ENCODE assay signal across 9 cellular contexts in genomic region chr16:1105888-1106620, GRCh38. TPM values are rescaled to one million over a fixed set of nuclear protein-coding genes. Genes with fewer than 3 reads are reported as not detected.
DNase-seq lines count a peak whose midpoint lies in the region; ATAC-seq, FAIRE-seq and TF ChIP-seq lines count a peak whose summit lies in the region.
"Had no signal": no experiment of that assay in that cellular context is flagged by ENCODE, and none has a peak within 500 bp of the region (broad histone marks: within the 10 kb centered on the region; RNA-seq: fewer than 3 reads in every experiment).

No MANE protein-coding gene starts in this region.

- no peaks in the 10 kb centered on the region for H3K36me3 Mint-ChIP-seq in GM23338 (ENCODE audit: low read depth)
- no peaks in the 10 kb centered on the region for H3K36me3 Mint-ChIP-seq in activated naive CD8-positive, alpha-beta T cell treated with anti-CD3 and anti-CD28 coated beads, Interleukin-2, amount 50 U/mL, for 24 hours (ENCODE audit: low read depth)
- H3K36me3 Mint-ChIP-seq: IgD-negative memory B cell had no signal

- no peak for FAIRE-seq in RCC 7860 (lab: Jason Lieb, UNC)

- H2AFZ ChIP-seq in GM23338, result no peak overlapping the region

- peak overlapping the region; percentile 62 to 93 (median 83) for H3K4me2 ChIP-seq in BLaER1 treated with 17β-estradiol and CSF1 and Interleukin-3, amounts not matched to agents 10 nM and 100 nM
- H3K4me2 ChIP-seq in GM23338, result no peak overlapping the region

- no peak overlapping the region for H3K4me3 Mint-ChIP-seq in GM23338
- no peak overlapping the region for H3K4me3 Mint-ChIP-seq in activated naive CD8-positive, alpha-beta T cell treated with anti-CD3 and anti-CD28 coated beads, Interleukin-2, amount 50 U/mL, for 24 hours
- H3K4me3 Mint-ChIP-seq: IgD-negative memory B cell had no signal

- no peak overlapping the region for H3K27ac Mint-ChIP-seq in GM23338
- no peak overlapping the region for H3K27ac Mint-ChIP-seq in activated naive CD8-positive, alpha-beta T cell treated with anti-CD3 and anti-CD28 coated beads, Interleukin-2, amount 50 U/mL, for 24 hours
- H3K27ac Mint-ChIP-seq: IgD-negative memory B cell had no signal

- H3K9me3 Mint-ChIP-seq in GM23338, result no peaks in the 10 kb centered on the region
- no peaks in the 10 kb centered on the region for H3K9me3 Mint-ChIP-seq in activated naive CD8-positive, alpha-beta T cell treated with anti-CD3 and anti-CD28 coated beads, Interleukin-2, amount 50 U/mL, for 24 hours

- H3K27me3 Mint-ChIP-seq in GM23338 (ENCODE audit: insufficient read depth, low read depth, poor library complexity), result peaks cover 6% of the 10 kb centered on the region
- H3K27me3 Mint-ChIP-seq in activated naive CD8-positive, alpha-beta T cell treated with anti-CD3 and anti-CD28 coated beads, Interleukin-2, amount 50 U/mL, for 24 hours, result peaks cover 11% of the 10 kb centered on the region

- no peaks in the 10 kb centered on the region for H3K79me2 ChIP-seq in GM23338 (replicated peaks; ENCODE audit: insufficient read depth)

- peaks cover 57 to 84% (median 67%) of the 10 kb centered on the region in 11 experiments for H3K27me3 ChIP-seq in BLaER1 treated with 17β-estradiol and CSF1 and Interleukin-3, amounts not matched to agents 10 nM and 100 nM
- H3K27me3 ChIP-seq in GM23338 (ENCODE audit: insufficient read depth) (no peaks in the 10 kb centered on the region), heart right ventricle (peaks cover 21 to 91% (median 75%) of the 10 kb centered on the region in 7 donors)

- intact Hi-C loops in heart right ventricle (cut with DNase I), result loop anchor here in 7 of 10 donors (1.0 to 2.0 kb wide), 2 partner anchors 88 to 89 kb away; no protein-coding TSS in a partner anchor

- H4K20me1 ChIP-seq in BLaER1 treated with 17β-estradiol and CSF1 and Interleukin-3, amounts not matched to agents 10 nM and 100 nM, result peaks cover 0 to 80% (median 22%) of the 10 kb centered on the region in 11 experiments; a peak in 15 of 22 replicates
- no peaks in the 10 kb centered on the region for H4K20me1 ChIP-seq in GM23338 (replicated peaks; ENCODE audit: insufficient read depth)

- peak; percentile 73 for ATAC-seq in GM23338
- ATAC-seq in activated naive CD8-positive, alpha-beta T cell treated with anti-CD3 and anti-CD28 coated beads, Interleukin-2, amount 50 U/mL, for 24 hours, result peak; percentile 52
- ATAC-seq in heart right ventricle, result peak; percentile 54 to 84 (median 69)
- no peak for ATAC-seq in GM19463 (IDR thresholded peaks at IDR 0.05; ENCODE audit: unreplicated experiment)
- no peak for ATAC-seq in HG02759 (IDR thresholded peaks at IDR 0.05; ENCODE audit: unreplicated experiment)

- H3K4me1 Mint-ChIP-seq in GM23338, result no peaks in the 10 kb centered on the region
- H3K4me1 Mint-ChIP-seq in activated naive CD8-positive, alpha-beta T cell treated with anti-CD3 and anti-CD28 coated beads, Interleukin-2, amount 50 U/mL, for 24 hours, result no peaks in the 10 kb centered on the region
- H3K4me1 Mint-ChIP-seq: IgD-negative memory B cell had no signal

- peak; percentile 57 to 94 for TF ChIP-seq CTCF in GM23338 (conservative IDR thresholded peaks at IDR 0.05; ENCODE audit: low read depth in 2 of 2)
- TF ChIP-seq CTCF in heart right ventricle (IDR thresholded peaks at IDR 0.05), result peak; percentile 60 to 82 (median 78)
- TF ChIP-seq CTCF in retinal pigment epithelial cell (conservative IDR thresholded peaks at IDR 0.05; ENCODE audit: low read depth, low read length), result peak; percentile 86

- no peaks in the 10 kb centered on the region for H3K36me3 ChIP-seq in BLaER1 treated with 17β-estradiol and CSF1 and Interleukin-3, amounts not matched to agents 10 nM and 100 nM
- H3K36me3 ChIP-seq in GM23338 (ENCODE audit: insufficient read depth), result no peaks in the 10 kb centered on the region
- no peaks in the 10 kb centered on the region for H3K36me3 ChIP-seq in heart right ventricle

- no peaks in the 10 kb centered on the region for H3K9me2 ChIP-seq in GM23338 (ENCODE audit: insufficient read depth)

- peak overlapping the region in 4 of 10 experiments; percentile 33 to 43 (median 40); a peak in 4 of 20 replicates for H3K4me3 ChIP-seq in BLaER1 treated with 17β-estradiol and CSF1 and Interleukin-3, amounts not matched to agents 10 nM and 100 nM
- H3K4me3 ChIP-seq in GM23338 (no peak overlapping the region), heart right ventricle (no peak overlapping the region), retinal pigment epithelial cell (ENCODE audit: low read length) (no peak overlapping the region)

- H3F3A ChIP-seq in GM23338 (replicated peaks; ENCODE audit: low read depth), result 0 out of 2 replicates have a peak, but pooled peaks cover 4% of the 10 kb centered on the region

- H3K9me3 ChIP-seq in BLaER1 treated with 17β-estradiol and CSF1 and Interleukin-3, amounts not matched to agents 10 nM and 100 nM (replicated peaks in 1 of 11), result no peaks in the 10 kb centered on the region
- no peaks in the 10 kb centered on the region for H3K9me3 ChIP-seq in heart right ventricle

- DNase-seq in GM23338 (ENCODE audit: low spot score) (peak; percentile 85), RCC 7860 (ENCODE audit: low spot score) (peak; percentile 24), heart right ventricle (peak; percentile 42 to 71), retinal pigment epithelial cell (ENCODE audit: low read depth) (no peak)
- peak; percentile 59 for DNase-seq in activated naive CD8-positive, alpha-beta T cell treated with anti-CD3 and anti-CD28 coated beads, Interleukin-2, amount 50 U/mL, for 24 hours

- WGBS in heart right ventricle, 2 donors, result 26% methylated on average over 26 of the region's 26 CpGs

- H3K27ac ChIP-seq in BLaER1 treated with 17β-estradiol and CSF1 and Interleukin-3, amounts not matched to agents 10 nM and 100 nM, result no peak overlapping the region
- H3K27ac ChIP-seq in GM23338 (ENCODE audit: low read depth) (no peak overlapping the region), heart right ventricle (no peak overlapping the region)

- H3K9ac ChIP-seq in BLaER1 treated with 17β-estradiol and CSF1 and Interleukin-3, amounts not matched to agents 10 nM and 100 nM, result peak overlapping the region in 8 of 11 experiments; percentile 5 to 36 (median 10); a peak in 3 of 22 replicates

- peaks cover 0 to 50% (median 29%) of the 10 kb centered on the region in 10 experiments; a peak in 16 of 20 replicates for H3K4me1 ChIP-seq in BLaER1 treated with 17β-estradiol and CSF1 and Interleukin-3, amounts not matched to agents 10 nM and 100 nM
- H3K4me1 ChIP-seq in GM23338 (ENCODE audit: insufficient read depth) (no peaks in the 10 kb centered on the region), heart right ventricle (peaks cover 0 to 7% (median 5%) of the 10 kb centered on the region in 9 donors)

TF ChIP-seq in GM23338, 12 proteins besides CTCF, POLR2A, EP300 and RAD21 (continues in another document):
- no peak for TF ChIP-seq STAT1 (IDR thresholded peaks at IDR 0.05; ENCODE audit: unreplicated experiment)
- TF ChIP-seq ETS1 (IDR thresholded peaks at IDR 0.05), result no peak
- no peak for TF ChIP-seq NANOG (IDR thresholded peaks at IDR 0.05; ENCODE audit: borderline replicate concordance)
- no peak for TF ChIP-seq REST (IDR thresholded peaks at IDR 0.05; ENCODE audit: unreplicated experiment)
- no peak for TF ChIP-seq POLR2AphosphoS5 (IDR thresholded peaks at IDR 0.05; ENCODE audit: low read depth)
- TF ChIP-seq EZH2phosphoT487 (IDR thresholded peaks at IDR 0.05; ENCODE audit: unreplicated experiment), result no peak

RNA-seq across cellular contexts. Expression of gene C1QTNF8, which starts 10.0 kb away (rescaled TPM):
- not detected in 2 replicates for total RNA-seq in GM23338 (2014; rRNA removed; shearing (Covaris generic))
- not detected in 2 replicates for polyA plus RNA-seq in GM23338 (2016; fragmentation: Nextera tagmentation; extraction: Ambion mirVana)
- under 1 TPM in 1 of 10 donors, not detected in 9; 0.15 TPM for total RNA-seq in heart right ventricle
- not detected for polyA plus RNA-seq in heart right ventricle
- polyA plus RNA-seq: IgD-negative memory B cell had no signal

RNA-seq across cellular contexts. Expression of gene SSTR5, which starts 33.5 kb away (rescaled TPM):
- 1.0 TPM in 1 of 2 replicates, not detected in the other for total RNA-seq in GM23338 (2014; rRNA removed; shearing (Covaris generic))
- 0.60 TPM in 1 of 2 replicates, not detected in the other for polyA plus RNA-seq in GM23338 (2016; fragmentation: Nextera tagmentation; extraction: Ambion mirVana)
- total RNA-seq in heart right ventricle, result 10 to 100 TPM in 3 of 10 donors, 1 to 10 TPM in 7; 2.1 to 32.0 (median 6.5) TPM
- polyA plus RNA-seq in heart right ventricle, result 1 to 10 TPM in 1 of 2 donors, under 1 TPM in 1; 0.39 to 1.4 TPM
- polyA plus RNA-seq: IgD-negative memory B cell had no signal

RNA-seq across cellular contexts. Expression of gene CACNA1H, which starts 46.9 kb away (rescaled TPM):
- total RNA-seq in GM23338 (2014; rRNA removed; shearing (Covaris generic)), result 34.5 and 43.3 TPM in 2 replicates
- polyA plus RNA-seq in GM23338 (2016; fragmentation: Nextera tagmentation; extraction: Ambion mirVana), result 3.5 and 3.8 TPM in 2 replicates
- 1 to 10 TPM; 1.7 to 6.0 (median 2.2) TPM for total RNA-seq in heart right ventricle
- 1 to 10 TPM; 7.1 to 8.7 TPM for polyA plus RNA-seq in heart right ventricle
- polyA plus RNA-seq: IgD-negative memory B cell had no signal

Comparison
In these comparisons a context has a peak if more than half of its experiments do, and no peak if none do; other contexts are left out.
1. ATAC-seq: peak in GM23338 (single experiment), activated naive CD8-positive, alpha-beta T cell treated with anti-CD3 and anti-CD28 coated beads, Interleukin-2, amount 50 U/mL, for 24 hours (single experiment) and heart right ventricle (8 of 8); none in GM19463 (single experiment) and HG02759 (single experiment).
2. Peak in every context shown above with its lines, with median percentiles within 50 percentile points of each other: CTCF ChIP-seq.